21 cellular contexts compared by ENCODE assay signal in genomic region chr4:175234162-175234561, GRCh38.
DNase-seq lines count a peak whose midpoint lies in the region; FAIRE-seq and TF ChIP-seq lines count a peak whose summit lies in the region.
"Had no signal": no experiment of that assay in that cellular context is flagged by ENCODE, and none has a peak within 500 bp of the region (broad histone marks: within the 10 kb centered on the region; RNA-seq: fewer than 3 reads in every experiment).

No MANE protein-coding gene starts in this region.

- TF ChIP-seq CTCF in transverse colon (IDR thresholded peaks at IDR 0.05) (no peak), brain microvascular endothelial cell (IDR thresholded peaks at IDR 0.05; ENCODE audit: low read depth, low read length, missing control alignments) (no peak)

- 69 to 74% methylated on average over 2 of the region's 2 CpGs for WGBS in transverse colon (ENCODE audit: low coverage in 1 of 2), 2 donors

- DNase-seq in COLO829 (ENCODE audit: low spot score) = peak; percentile 39
- peak; percentile 29 for DNase-seq in SK-MEL-5 (ENCODE audit: low read depth, low spot score)
- no peak for DNase-seq in transverse colon
- DNase-seq in brain microvascular endothelial cell = no peak
- no peak for DNase-seq in H4 (ENCODE audit: low spot score)
- DNase-seq: CD4-positive, CD25-positive, alpha-beta regulatory T cell; CD8-positive, alpha-beta T cell; DMS 273 treated with DMSO at 0.1 percent for 48 hours; DMS79; EL; GDM1; GM23248; H9 had no signal

- in situ Hi-C loops in SK-MEL-5 (cut with HindIII; ENCODE audit: low pct_unique_long_range_greater_than_20kb, low sequenced_read_pairs) (no loop called here), transverse colon (cut with MboI; ENCODE audit: low pct_ligation_motif_present in 1 of 4, low pct_unique_long_range_greater_than_20kb in 1 of 4, low sequenced_read_pairs in 3 of 4) (no loop called here), brain microvascular endothelial cell (cut with HindIII; ENCODE audit: low pct_ligation_motif_present, low sequenced_read_pairs) (no loop called here)

- H3K9me3 ChIP-seq in transverse colon = no peaks in the 10 kb centered on the region
- H3K9me3 ChIP-seq: BLaER1 had no signal

- FAIRE-seq in endometrium (lab: Jason Lieb, UNC) = peak; percentile 83
- FAIRE-seq: A204.1, D721Med, GM12878, GM19239, H1 had no signal

- no peaks in the 10 kb centered on the region for H3K4me1 ChIP-seq in transverse colon
- H3K4me1 ChIP-seq: BLaER1 had no signal

- intact Hi-C loops in transverse colon (cut with DNase I; ENCODE audit: low total_unique reads) = no loop called here

- no peak overlapping the region for H3K4me3 ChIP-seq in transverse colon
- no peak overlapping the region for H3K4me3 ChIP-seq in brain microvascular endothelial cell (ENCODE audit: low read depth, low read length)
- H3K4me3 ChIP-seq: BLaER1, GM12878, GM23248 had no signal

- TF ChIP-seq EP300 in transverse colon (IDR thresholded peaks at IDR 0.05; ENCODE audit: low read depth) = no peak

- no peak overlapping the region for H3K27ac ChIP-seq in transverse colon
- no peak overlapping the region for H3K27ac ChIP-seq in brain microvascular endothelial cell
- H3K27ac ChIP-seq: BLaER1, C4-2B, GM23248 had no signal

- no peak for TF ChIP-seq POLR2A in transverse colon (IDR thresholded peaks at IDR 0.05)

- H3K27me3 ChIP-seq in transverse colon (no peaks in the 10 kb centered on the region), brain microvascular endothelial cell (replicated peaks) (no peaks in the 10 kb centered on the region)
- H3K27me3 ChIP-seq: BLaER1 had no signal

- H3K36me3 ChIP-seq in transverse colon (no peaks in the 10 kb centered on the region), brain microvascular endothelial cell (replicated peaks) (no peaks in the 10 kb centered on the region)
- H3K36me3 ChIP-seq: BLaER1 had no signal

Comparison
In these comparisons a context has a peak if more than half of its experiments do, and no peak if none do; other contexts are left out.
1. DNase-seq: peak in COLO829 (single experiment) and SK-MEL-5 (single experiment); none in transverse colon (single experiment), brain microvascular endothelial cell (single experiment) and H4 (single experiment).